In the genomic region with DNA sequence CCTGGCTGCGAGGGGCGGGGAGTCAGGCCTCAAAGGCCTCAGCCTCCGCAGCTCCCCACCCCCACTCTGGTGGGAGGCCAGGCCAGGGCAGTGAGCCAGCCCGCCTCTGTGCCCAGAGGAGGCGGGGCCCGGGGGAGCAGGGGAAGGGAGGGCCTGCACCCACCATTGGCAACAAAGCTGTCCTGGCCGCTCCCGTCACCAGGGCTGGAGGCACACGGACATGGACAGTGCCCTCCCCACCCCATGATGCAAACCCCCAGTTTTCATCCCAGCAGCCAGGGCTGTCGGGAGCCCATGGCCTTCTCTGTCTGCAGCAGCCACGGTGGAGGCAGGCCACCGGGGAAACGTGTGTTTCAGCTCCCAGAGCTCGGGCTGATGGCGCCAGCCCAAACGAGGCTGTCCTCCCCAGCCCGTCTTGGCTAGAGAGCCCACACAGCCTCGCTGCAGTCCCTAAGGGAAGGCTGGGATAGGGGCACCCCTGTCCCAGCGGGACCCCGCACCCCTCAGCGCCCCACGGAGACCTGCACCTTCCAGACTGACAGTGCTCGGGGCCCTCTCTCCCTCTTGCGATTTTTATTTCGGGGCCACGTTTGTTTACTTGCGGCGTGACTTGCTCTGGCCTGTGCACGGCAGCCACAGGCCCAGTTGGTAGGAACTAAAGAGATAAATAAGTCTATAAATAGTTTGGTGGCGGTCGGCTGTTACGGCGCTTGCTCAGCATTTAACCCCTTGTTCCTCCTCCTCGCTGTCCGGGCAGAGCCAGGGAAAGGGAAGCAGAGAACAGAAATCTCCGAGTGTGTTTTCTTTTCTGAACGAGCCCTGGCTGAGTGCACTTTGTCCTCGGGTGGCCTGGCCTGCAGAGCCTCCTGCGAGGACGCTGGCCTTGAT, we compare ENCODE assay signal across 9 cellular contexts.
A peak's percentile ranks its signal among the peaks of the same experiment; 100 is the strongest.
DNase-seq lines count a peak whose midpoint lies in the region; ATAC-seq and TF ChIP-seq lines count a peak whose summit lies in the region.
"Had no signal": no experiment of that assay in that cellular context is flagged by ENCODE, and none has a peak within 500 bp of the region (broad histone marks: within the 10 kb centered on the region; RNA-seq: fewer than 3 reads in every experiment).

No MANE protein-coding gene starts in this region.

- H3K27ac ChIP-seq in esophagus squamous epithelium: peak overlapping the region; percentile 58 to 82 (median 72)

- no peaks in the 10 kb centered on the region for H3K36me3 ChIP-seq in esophagus squamous epithelium

- intact Hi-C loops in esophagus squamous epithelium (cut with DNase I): no loop called here

- peak overlapping the region; percentile 79 for H3K4me3 Mint-ChIP-seq in nephron progenitor cell
- H3K4me3 Mint-ChIP-seq in activated CD8-positive, alpha-beta T cell treated with anti-CD3 and anti-CD28 coated beads, Interleukin-2, amount 10 ng/mL, durations not matched to agents 7 days and 5 days: no peak overlapping the region

- CTCF ChIA-PET in activated CD8-positive, alpha-beta T cell treated with anti-CD3 and anti-CD28 coated beads, Interleukin-2, amount 10 ng/mL, durations not matched to agents 7 days and 5 days (lab: Charles Lee): no interaction called here

- peaks cover 14% of the 10 kb centered on the region for H3K27me3 Mint-ChIP-seq in nephron progenitor cell (ENCODE audit: low read depth, poor library complexity)
- H3K27me3 Mint-ChIP-seq in activated CD8-positive, alpha-beta T cell treated with anti-CD3 and anti-CD28 coated beads, Interleukin-2, amount 10 ng/mL, durations not matched to agents 7 days and 5 days (ENCODE audit: low read depth): peaks cover 4% of the 10 kb centered on the region

- POLR2A ChIA-PET in activated CD8-positive, alpha-beta T cell treated with anti-CD3 and anti-CD28 coated beads, Interleukin-2, amount 10 ng/mL, durations not matched to agents 7 days and 5 days (lab: Charles Lee): no interaction called here

- 0 to 8% methylated on average over 11 to 13 of the region's 40 CpGs for whole genome bisulfite sequencing in esophagus squamous epithelium, 2 donors

- H3K36me3 Mint-ChIP-seq in nephron progenitor cell (ENCODE audit: low read depth): no peaks in the 10 kb centered on the region
- H3K36me3 Mint-ChIP-seq in activated CD8-positive, alpha-beta T cell treated with anti-CD3 and anti-CD28 coated beads, Interleukin-2, amount 10 ng/mL, durations not matched to agents 7 days and 5 days (ENCODE audit: low read depth): no peaks in the 10 kb centered on the region

- ATAC-seq in activated CD8-positive, alpha-beta T cell treated with anti-CD3 and anti-CD28 coated beads, Interleukin-2, amount 10 ng/mL, durations not matched to agents 7 days and 5 days: no peak
- ATAC-seq in GM18505 (IDR thresholded peaks at IDR 0.05; ENCODE audit: unreplicated experiment): no peak

- H3K4me1 ChIP-seq in esophagus squamous epithelium: peaks cover 27 to 61% (median 32%) of the 10 kb centered on the region in 3 donors

- no peak for TF ChIP-seq CTCF in AG09309 (IDR thresholded peaks at IDR 0.05; ENCODE audit: control insufficient read depth, insufficient read depth, low read depth, low read length, missing control alignments)
- no peak for TF ChIP-seq CTCF in esophagus squamous epithelium (IDR thresholded peaks at IDR 0.05)
- TF ChIP-seq CTCF in nephron progenitor cell (IDR thresholded peaks at IDR 0.05): no peak

- H3K27me3 ChIP-seq in esophagus squamous epithelium: peaks cover 0 to 56% (median 0%) of the 10 kb centered on the region in 4 donors

- H3K9me3 ChIP-seq in esophagus squamous epithelium: no peaks in the 10 kb centered on the region

- H3K4me3 ChIP-seq in AG09309 (ENCODE audit: control insufficient read depth, low read depth, low read length) (peak overlapping the region; percentile 12), esophagus squamous epithelium (peak overlapping the region; percentile 9 to 55 (median 34))

- in situ Hi-C loops in ACHN (cut with HindIII; ENCODE audit: low pct_ligation_motif_present, low pct_unique_long_range_greater_than_20kb, low sequenced_read_pairs): no loop called here

- H3K27ac Mint-ChIP-seq in nephron progenitor cell: peak overlapping the region; percentile 86
- no peak overlapping the region for H3K27ac Mint-ChIP-seq in activated CD8-positive, alpha-beta T cell treated with anti-CD3 and anti-CD28 coated beads, Interleukin-2, amount 10 ng/mL, durations not matched to agents 7 days and 5 days

- DNase-seq in AG09309 (ENCODE audit: low read depth) (no peak), NCI-H446 treated with DMSO at 0.1 percent for 48 hours (lab: John Stamatoyannopoulos, UW) (peak; percentile 28), esophagus squamous epithelium (lab: John Stamatoyannopoulos, UW) (no peak), nephron progenitor cell (peak; percentile 60), NCI-H748 treated with DMSO at 0.1 percent for 48 hours (lab: John Stamatoyannopoulos, UW) (no peak), ACHN (no peak)
- DNase-seq in activated CD8-positive, alpha-beta T cell treated with anti-CD3 and anti-CD28 coated beads, Interleukin-2, amount 10 ng/mL, durations not matched to agents 7 days and 5 days: no peak
- DNase-seq: DND-41 had no signal

- no peaks in the 10 kb centered on the region for H3K9me3 Mint-ChIP-seq in nephron progenitor cell
- H3K9me3 Mint-ChIP-seq in activated CD8-positive, alpha-beta T cell treated with anti-CD3 and anti-CD28 coated beads, Interleukin-2, amount 10 ng/mL, durations not matched to agents 7 days and 5 days (ENCODE audit: insufficient read depth): no peaks in the 10 kb centered on the region

- TF ChIP-seq POLR2A in esophagus squamous epithelium (IDR thresholded peaks at IDR 0.05): no peak
- no peak for TF ChIP-seq POLR2A in GM18505 (IDR thresholded peaks at IDR 0.05; ENCODE audit: borderline replicate concordance, extremely low read depth, insufficient read depth, insufficient read length)

- peaks cover 63% of the 10 kb centered on the region for H3K4me1 Mint-ChIP-seq in nephron progenitor cell
- H3K4me1 Mint-ChIP-seq in activated CD8-positive, alpha-beta T cell treated with anti-CD3 and anti-CD28 coated beads, Interleukin-2, amount 10 ng/mL, durations not matched to agents 7 days and 5 days (ENCODE audit: low read depth): no peaks in the 10 kb centered on the region

Comparison
In these comparisons a context has a peak if more than half of its experiments do, and no peak if none do; other contexts are left out.
1. DNase-seq: peak in NCI-H446 treated with DMSO at 0.1 percent for 48 hours (single experiment) and nephron progenitor cell (single experiment); none in AG09309 (single experiment), esophagus squamous epithelium (single experiment), activated CD8-positive, alpha-beta T cell treated with anti-CD3 and anti-CD28 coated beads, Interleukin-2, amount 10 ng/mL, durations not matched to agents 7 days and 5 days (single experiment), NCI-H748 treated with DMSO at 0.1 percent for 48 hours (single experiment) and ACHN (single experiment).